Comparison of ENCODE assay signal across 9 cellular contexts in genomic region chr1:25566730-25567341, GRCh38. TPM values are rescaled to one million over a fixed set of nuclear protein-coding genes. Genes with fewer than 3 reads are reported as not detected.
DNase-seq lines count a peak whose midpoint lies in the region; ATAC-seq and TF ChIP-seq lines count a peak whose summit lies in the region.
"Had no signal": no experiment of that assay in that cellular context is flagged by ENCODE, and none has a peak within 500 bp of the region (broad histone marks: within the 10 kb centered on the region; RNA-seq: fewer than 3 reads in every experiment).

No MANE protein-coding gene starts in this region.

- H3K27ac Mint-ChIP-seq in activated naive CD4-positive, alpha-beta T cell treated with anti-CD3 and anti-CD28 coated beads, Interleukin-2, amount 50 U/mL, for 24 hours: peak overlapping the region; percentile 86
- H3K27ac Mint-ChIP-seq in stimulated activated naive CD8-positive, alpha-beta T cell treated with anti-CD3 and anti-CD28 coated beads, Interleukin-15, amount 100 ng/mL, for 72 hours: peak overlapping the region; percentile 24 to 94
- H3K27ac Mint-ChIP-seq: B cell had no signal

- TF ChIP-seq CTCF in left ventricle myocardium inferior (IDR thresholded peaks at IDR 0.05; ENCODE audit: borderline replicate concordance): no peak

- no peaks in the 10 kb centered on the region for H3K9me3 Mint-ChIP-seq in activated naive CD4-positive, alpha-beta T cell treated with anti-CD3 and anti-CD28 coated beads, Interleukin-2, amount 50 U/mL, for 24 hours
- H3K9me3 Mint-ChIP-seq in stimulated activated naive CD8-positive, alpha-beta T cell treated with anti-CD3 and anti-CD28 coated beads, Interleukin-15, amount 100 ng/mL, for 72 hours: no peaks in the 10 kb centered on the region

- DNase-seq in NCI-H2171 treated with DMSO at 0.1 percent for 48 hours (lab: John Stamatoyannopoulos, UW) (peak; percentile 62), NCI-H2171 (lab: John Stamatoyannopoulos, UW) (no peak), left ventricle myocardium inferior (peak; percentile 62), COR-L47 (lab: John Stamatoyannopoulos, UW) (no peak), NCI-H446 (lab: John Stamatoyannopoulos, UW) (no peak)
- peak; percentile 42 to 67 for DNase-seq in stimulated activated naive CD8-positive, alpha-beta T cell treated with anti-CD3 and anti-CD28 coated beads, Interleukin-15, amount 100 ng/mL, for 72 hours

- H3K36me3 ChIP-seq in left ventricle myocardium inferior: peaks cover 19% of the 10 kb centered on the region

- peak; percentile 51 for ATAC-seq in stimulated activated naive CD8-positive, alpha-beta T cell treated with anti-CD3 and anti-CD28 coated beads, Interleukin-15, amount 100 ng/mL, for 72 hours
- ATAC-seq in GM21423 (IDR thresholded peaks at IDR 0.05; ENCODE audit: unreplicated experiment): no peak

- peak overlapping the region; percentile 65 for H3K4me3 Mint-ChIP-seq in activated naive CD4-positive, alpha-beta T cell treated with anti-CD3 and anti-CD28 coated beads, Interleukin-2, amount 50 U/mL, for 24 hours
- peak overlapping the region; percentile 89 to 90 for H3K4me3 Mint-ChIP-seq in stimulated activated naive CD8-positive, alpha-beta T cell treated with anti-CD3 and anti-CD28 coated beads, Interleukin-15, amount 100 ng/mL, for 72 hours
- H3K4me3 Mint-ChIP-seq: B cell had no signal

- H3K9me3 ChIP-seq in left ventricle myocardium inferior (replicated peaks): no peaks in the 10 kb centered on the region

- H3K4me3 ChIP-seq in left ventricle myocardium inferior: peak overlapping the region; percentile 1

- peaks cover 48% of the 10 kb centered on the region for H3K4me1 ChIP-seq in left ventricle myocardium inferior

- H3K36me3 Mint-ChIP-seq in activated naive CD4-positive, alpha-beta T cell treated with anti-CD3 and anti-CD28 coated beads, Interleukin-2, amount 50 U/mL, for 24 hours: no peaks in the 10 kb centered on the region

- no peaks in the 10 kb centered on the region for H3K27me3 Mint-ChIP-seq in activated naive CD4-positive, alpha-beta T cell treated with anti-CD3 and anti-CD28 coated beads, Interleukin-2, amount 50 U/mL, for 24 hours
- no peaks in the 10 kb centered on the region for H3K27me3 Mint-ChIP-seq in stimulated activated naive CD8-positive, alpha-beta T cell treated with anti-CD3 and anti-CD28 coated beads, Interleukin-15, amount 100 ng/mL, for 72 hours
- H3K27me3 Mint-ChIP-seq: B cell had no signal

- peaks cover 85% of the 10 kb centered on the region for H3K4me1 Mint-ChIP-seq in activated naive CD4-positive, alpha-beta T cell treated with anti-CD3 and anti-CD28 coated beads, Interleukin-2, amount 50 U/mL, for 24 hours
- H3K4me1 Mint-ChIP-seq in stimulated activated naive CD8-positive, alpha-beta T cell treated with anti-CD3 and anti-CD28 coated beads, Interleukin-15, amount 100 ng/mL, for 72 hours: peaks cover 91% of the 10 kb centered on the region

- intact Hi-C loops in left ventricle myocardium inferior (cut with micrococcal nuclease): no loop called here

- no peaks in the 10 kb centered on the region for H3K27me3 ChIP-seq in left ventricle myocardium inferior (ENCODE audit: low read depth)

- peak overlapping the region; percentile 83 for H3K27ac ChIP-seq in left ventricle myocardium inferior (replicated peaks)

RNA-seq across cellular contexts. Expression of gene LDLRAP1, which starts 23.4 kb away (rescaled TPM):
- 14.4 TPM for total RNA-seq in left ventricle myocardium inferior

RNA-seq across cellular contexts. Expression of gene MAN1C1, which starts 49.8 kb away (rescaled TPM):
- total RNA-seq in left ventricle myocardium inferior: 18.0 TPM

Comparison
In these comparisons a context has a peak if more than half of its experiments do, and no peak if none do; other contexts are left out.
1. DNase-seq: peak in NCI-H2171 treated with DMSO at 0.1 percent for 48 hours (single experiment), left ventricle myocardium inferior (single experiment) and stimulated activated naive CD8-positive, alpha-beta T cell treated with anti-CD3 and anti-CD28 coated beads, Interleukin-15, amount 100 ng/mL, for 72 hours (2 of 2); none in NCI-H2171 (single experiment), COR-L47 (single experiment) and NCI-H446 (0 of 2).